In the genomic region with DNA sequence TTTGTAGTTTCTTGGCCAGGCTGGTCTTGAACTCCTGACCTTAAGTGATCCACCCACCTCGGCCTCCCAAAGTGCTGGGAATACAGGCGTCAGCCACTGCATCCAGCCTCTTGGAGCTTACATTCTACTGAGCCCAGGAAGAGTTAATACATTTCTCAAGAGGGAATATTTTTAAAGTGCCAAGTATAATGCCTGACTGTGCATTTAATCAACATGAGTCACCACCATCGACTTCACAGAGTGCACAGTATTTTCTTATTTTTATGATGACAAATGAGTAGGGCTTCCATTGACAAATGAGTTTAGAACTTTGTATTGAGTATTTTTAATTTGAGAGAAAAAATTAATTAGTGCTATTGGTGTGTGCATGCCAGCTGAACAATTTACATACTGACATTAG, we compare ENCODE assay signal across 13 cellular contexts.
DNase-seq lines count a peak whose midpoint lies in the region; ATAC-seq, FAIRE-seq and TF ChIP-seq lines count a peak whose summit lies in the region.
"Had no signal": no experiment of that assay in that cellular context is flagged by ENCODE, and none has a peak within 500 bp of the region (broad histone marks: within the 10 kb centered on the region; RNA-seq: fewer than 3 reads in every experiment).

No MANE protein-coding gene starts in this region.

- H3K27ac ChIP-seq in K562 (ENCODE audit: extremely low read depth, low read depth, low read length) = no peak overlapping the region
- H3K27ac ChIP-seq in upper lobe of left lung = peak overlapping the region in 1 of 4 donors; percentile 40
- peak overlapping the region in 2 of 59 donors; percentile 8 to 17 for H3K27ac ChIP-seq in dorsolateral prefrontal cortex
- H3K27ac ChIP-seq: SJSA1 had no signal

- BruUV-seq in K562 (replicated peaks; lab: Mats Ljungman, UMichigan) = no TSS peak

- TF ChIP-seq POLR2A in K562 (conservative IDR thresholded peaks at IDR 0.05) = no peak
- no peak for TF ChIP-seq POLR2A in upper lobe of left lung (IDR thresholded peaks at IDR 0.05)

- intact Hi-C loops in K562 (cut with micrococcal nuclease) = no loop called here
- intact Hi-C loops in left ventricle myocardium superior (cut with micrococcal nuclease) = no loop called here
- intact Hi-C loops in dorsolateral prefrontal cortex (cut with DNase I) = no loop called here

- no peaks in the 10 kb centered on the region for H3K79me2 ChIP-seq in K562 (ENCODE audit: control insufficient read depth, insufficient read depth, low read length)

- no peak overlapping the region for H2AFZ ChIP-seq in K562 (ENCODE audit: low read depth, low read length)

- H3K36me3 ChIP-seq in K562 (ENCODE audit: control insufficient read depth, insufficient read depth, low read length) (no peaks in the 10 kb centered on the region), upper lobe of left lung (no peaks in the 10 kb centered on the region)
- H3K36me3 ChIP-seq: SJSA1 had no signal

- H3K4me3 ChIP-seq in K562 = no peak overlapping the region
- no peak overlapping the region for H3K4me3 ChIP-seq in upper lobe of left lung
- H3K4me3 ChIP-seq in dorsolateral prefrontal cortex = no peak overlapping the region
- H3K4me3 ChIP-seq: SJSA1 had no signal

- in situ Hi-C loops in K562 (cut with MboI) = no loop called here

- H3K9ac ChIP-seq in K562 (ENCODE audit: insufficient read depth in 1 of 2, low read depth in 2 of 2, low read length in 2 of 2) = no peak overlapping the region

- no peak for TF ChIP-seq EP300 in K562 (IDR thresholded peaks at IDR 0.05; ENCODE audit: low read length)
- TF ChIP-seq EP300 in upper lobe of left lung (IDR thresholded peaks at IDR 0.05) = no peak

- POLR2A ChIA-PET in K562 (lab: Yijun Ruan, JAX) = interaction anchor here (0.8 kb wide), 1 partner anchor 29 kb away, joined by 4 read pairs; no protein-coding TSS in a partner anchor

- DNase-seq in HS-27A (ENCODE audit: low read depth) = peak; percentile 62
- no peak for DNase-seq in K562 (ENCODE audit: extremely low read depth in 1 of 4, low spot score in 3 of 4)
- DNase-seq in left ventricle myocardium superior = no peak
- no peak for DNase-seq in upper lobe of left lung
- DNase-seq in dorsolateral prefrontal cortex = no peak
- no peak for DNase-seq in retina
- DNase-seq: activated naive CD4-positive, alpha-beta T cell treated with anti-CD3 and anti-CD28 coated beads, Interleukin-2, amount 50 U/mL, for 16 hours; GF-D8; NCI-H2029 treated with DMSO at 0.1 percent for 48 hours; substantia nigra had no signal

- no peak for TF ChIP-seq RAD21 in K562 (CRISPR knock-in tag; conservative IDR thresholded peaks at IDR 0.05 in 1 of 2, IDR thresholded peaks at IDR 0.05 in 1 of 2)

- H4K20me1 ChIP-seq in K562 (replicated peaks; ENCODE audit: control insufficient read depth, insufficient read depth, low read length) = no peaks in the 10 kb centered on the region

- H3K4me2 ChIP-seq in K562 (ENCODE audit: insufficient read depth, low read length) = no peak overlapping the region

- no peak for TF ChIP-seq CTCF in K562 (IDR thresholded peaks at IDR 0.05 in 2 of 3, conservative IDR thresholded peaks at IDR 0.05 in 1 of 3; ENCODE audit: insufficient read depth in 2 of 3, low read depth in 1 of 3, low read length in 3 of 3)
- TF ChIP-seq CTCF in upper lobe of left lung (IDR thresholded peaks at IDR 0.05) = no peak
- TF ChIP-seq CTCF in dorsolateral prefrontal cortex (IDR thresholded peaks at IDR 0.05 in 54 of 56, conservative IDR thresholded peaks at IDR 0.05 in 2 of 56; ENCODE audit: low read depth in 1 of 56, partially characterized antibody in 56 of 56) = no peak

- ATAC-seq in K562 (no peak), left ventricle myocardium superior (peak; percentile 70), upper lobe of left lung (ENCODE audit: low FRiP score in 2 of 2) (peak; percentile 68 to 76), HG02763 (IDR thresholded peaks at IDR 0.05; ENCODE audit: unreplicated experiment) (no peak)

- WGBS in K562 (ENCODE audit: insufficient coverage, low coverage, missing lambda C conversion rate) = 0% methylated on average over 3 of the region's 3 CpGs
- 47 to 64% methylated on average over 3 of the region's 3 CpGs for WGBS in upper lobe of left lung, 2 donors

- CTCF ChIA-PET in K562 (lab: Yijun Ruan, JAX; ENCODE audit: low intra/inter-chr PET ratio) = no interaction called here

- no peak for FAIRE-seq in K562 (lab: Jason Lieb, UNC)
- FAIRE-seq: frontal cortex had no signal

- H3K4me1 ChIP-seq in K562 (replicated peaks in 1 of 2; ENCODE audit: control insufficient read depth in 2 of 2, insufficient read depth in 2 of 2, low read length in 2 of 2) (no peaks in the 10 kb centered on the region), upper lobe of left lung (peaks cover 18 to 36% (median 27%) of the 10 kb centered on the region in 4 donors)

- H3K9me3 ChIP-seq in K562 (replicated peaks; ENCODE audit: control insufficient read depth, insufficient read depth, low read depth, low read length) (no peaks in the 10 kb centered on the region), upper lobe of left lung (no peaks in the 10 kb centered on the region)
- H3K9me3 ChIP-seq: SJSA1 had no signal

- H3K27me3 ChIP-seq in K562 (ENCODE audit: control insufficient read depth in 2 of 2, insufficient read depth in 2 of 2, low read length in 2 of 2) (peaks cover 13 to 20% of the 10 kb centered on the region in 2 experiments; a peak in 4 of 5 replicates), upper lobe of left lung (no peaks in the 10 kb centered on the region), dorsolateral prefrontal cortex (no peaks in the 10 kb centered on the region)
- H3K27me3 ChIP-seq: SJSA1 had no signal

- H3K9me1 ChIP-seq in K562 (ENCODE audit: control insufficient read depth, insufficient read depth, low read length) = no peaks in the 10 kb centered on the region

TF ChIP-seq in K562, 482 proteins besides CTCF, POLR2A, EP300 and RAD21:
- TF ChIP-seq MAFG (tag; conservative IDR thresholded peaks at IDR 0.05) (no peak), U2AF1 (optimal IDR thresholded peaks at IDR 0.05; ENCODE audit: low read depth, low read length) (no peak), SAP30 (IDR thresholded peaks at IDR 0.05; ENCODE audit: borderline replicate concordance, insufficient read depth, low read depth, low read length, poor library complexity, severe bottlenecking) (no peak), ZNF197 (CRISPR knock-in tag; IDR thresholded peaks at IDR 0.05; ENCODE audit: low read depth) (no peak), ZNF316 (IDR thresholded peaks at IDR 0.05) (peak; percentile 16; the same call in 1 of the 2 replicates)

Comparison
In these comparisons a context has a peak if more than half of its experiments do, and no peak if none do; other contexts are left out.
1. ATAC-seq: peak in left ventricle myocardium superior (single experiment) and upper lobe of left lung (2 of 2); none in K562 (single experiment) and HG02763 (single experiment).